ENCODE assay signal across 19 cellular contexts in the genomic region with DNA sequence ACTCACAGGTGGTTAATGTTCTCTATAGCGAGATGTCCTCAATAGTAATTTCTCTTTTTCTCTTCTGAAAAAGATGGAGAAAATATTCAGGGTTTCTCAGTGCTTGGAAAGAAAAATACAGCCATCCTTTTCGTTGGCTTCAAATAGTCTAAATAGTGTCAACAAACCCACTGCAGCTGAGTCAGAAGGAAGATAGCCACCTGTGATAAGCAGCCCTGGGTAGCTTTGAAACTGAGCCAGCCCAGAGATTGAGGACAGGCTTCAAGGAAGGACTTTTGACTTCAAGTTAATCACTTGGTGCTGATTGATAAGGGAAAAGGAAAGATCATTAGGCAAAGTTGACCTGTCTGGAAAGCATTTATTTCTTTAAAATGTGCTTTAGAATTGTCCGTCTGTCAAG.
A peak's percentile ranks its signal among the peaks of the same experiment; 100 is the strongest.
DNase-seq lines count a peak whose midpoint lies in the region; ATAC-seq and TF ChIP-seq lines count a peak whose summit lies in the region.
"Had no signal": no experiment of that assay in that cellular context is flagged by ENCODE, and none has a peak within 500 bp of the region (broad histone marks: within the 10 kb centered on the region; RNA-seq: fewer than 3 reads in every experiment).

No MANE protein-coding gene starts in this region.

- H3K4me1 Mint-ChIP-seq in GM23338 = no peaks in the 10 kb centered on the region
- H3K4me1 Mint-ChIP-seq: B cell; CD4-positive, CD25-positive, alpha-beta regulatory T cell had no signal

- H3K4me3 ChIP-seq in GM23338 = no peak overlapping the region
- H3K4me3 ChIP-seq in body of pancreas = no peak overlapping the region
- no peak overlapping the region for H3K4me3 ChIP-seq in mesendoderm (ENCODE audit: low read length)
- H3K4me3 ChIP-seq in suprapubic skin = no peak overlapping the region
- no peak overlapping the region for H3K4me3 ChIP-seq in GM23248
- H3K4me3 ChIP-seq: BLaER1, HAP-1 had no signal

- H3F3A ChIP-seq in GM23338 (replicated peaks; ENCODE audit: low read depth) = no peaks in the 10 kb centered on the region
- H3F3A ChIP-seq in GM23248 (ENCODE audit: insufficient read depth) = no peaks in the 10 kb centered on the region

- TF ChIP-seq EP300 in suprapubic skin (IDR thresholded peaks at IDR 0.05) = no peak

- H2AK5ac ChIP-seq in mesendoderm (ENCODE audit: low read length) = no peak overlapping the region

- H4K8ac ChIP-seq in mesendoderm (ENCODE audit: low read depth, low read length) = no peak overlapping the region

- TF ChIP-seq CTCF in GM23338 (conservative IDR thresholded peaks at IDR 0.05; ENCODE audit: low read depth in 2 of 2) (no peak), body of pancreas (IDR thresholded peaks at IDR 0.05) (no peak), suprapubic skin (IDR thresholded peaks at IDR 0.05) (no peak)

- no peaks in the 10 kb centered on the region for H3K36me3 Mint-ChIP-seq in GM23338 (ENCODE audit: low read depth)
- H3K36me3 Mint-ChIP-seq: CD4-positive, CD25-positive, alpha-beta regulatory T cell; CD8-positive, alpha-beta T cell had no signal

- no peak overlapping the region for H3K56ac ChIP-seq in mesendoderm (ENCODE audit: low read length)

- H3K27ac ChIP-seq in GM23338 (ENCODE audit: low read depth) = no peak overlapping the region
- H3K27ac ChIP-seq in body of pancreas = no peak overlapping the region
- no peak overlapping the region for H3K27ac ChIP-seq in mesendoderm (ENCODE audit: low read depth, low read length)
- H3K27ac ChIP-seq in suprapubic skin = no peak overlapping the region
- H3K27ac ChIP-seq in GM23248 = no peak overlapping the region
- H3K27ac ChIP-seq: BLaER1, C4-2B had no signal

- ATAC-seq in GM23338 = no peak
- ATAC-seq in body of pancreas = no peak
- ATAC-seq in GM18519 (IDR thresholded peaks at IDR 0.05; ENCODE audit: low FRiP score, unreplicated experiment) = no peak
- ATAC-seq: CD8-positive, alpha-beta T cell had no signal

- TF ChIP-seq POLR2A in body of pancreas (IDR thresholded peaks at IDR 0.05) (no peak), suprapubic skin (IDR thresholded peaks at IDR 0.05) (no peak)

- H3K9me3 Mint-ChIP-seq in GM23338 = no peaks in the 10 kb centered on the region

- no peak overlapping the region for H3K23ac ChIP-seq in mesendoderm (ENCODE audit: low read length)

- H2AFZ ChIP-seq in GM23338 (0 out of 2 replicates have a peak overlapping the region, but pooled peaks have one; percentile 23), GM23248 (no peak overlapping the region)

- H3K27ac Mint-ChIP-seq in GM23338 = no peak overlapping the region
- H3K27ac Mint-ChIP-seq: B cell; CD4-positive, CD25-positive, alpha-beta regulatory T cell; CD8-positive, alpha-beta T cell; HFFc6 had no signal

- no peak overlapping the region for H3K4me3 Mint-ChIP-seq in GM23338
- H3K4me3 Mint-ChIP-seq: B cell; CD4-positive, CD25-positive, alpha-beta regulatory T cell; CD8-positive, alpha-beta T cell; HFFc6 had no signal

- H3K27me3 Mint-ChIP-seq in GM23338 (ENCODE audit: insufficient read depth, low read depth, poor library complexity) = no peaks in the 10 kb centered on the region
- H3K27me3 Mint-ChIP-seq: B cell; CD4-positive, CD25-positive, alpha-beta regulatory T cell had no signal

- WGBS in body of pancreas, 2 donors = 51 to 55% methylated on average over 3 of the region's 3 CpGs
- no CpG with 5 or more reads among the region's 3 CpGs for WGBS in mesendoderm (ENCODE audit: extremely low coverage, insufficient coverage, low lambda C conversion rate)
- 92% methylated on average over 3 of the region's 3 CpGs for WGBS in suprapubic skin
- WGBS in GM23248 (ENCODE audit: low coverage in 1 of 2, low lambda C conversion rate in 2 of 2, missing lambda C conversion rate in 2 of 2), 2 experiments = 37 to 42% methylated on average over 3 of the region's 3 CpGs

- no peak overlapping the region for H3K4ac ChIP-seq in mesendoderm (ENCODE audit: low read depth, low read length)

- H3K4me2 ChIP-seq in GM23338 = no peak overlapping the region
- no peak overlapping the region for H3K4me2 ChIP-seq in mesendoderm (ENCODE audit: low read length)
- H3K4me2 ChIP-seq in GM23248 (ENCODE audit: unreplicated experiment) = no peak overlapping the region
- H3K4me2 ChIP-seq: BLaER1 had no signal

- no peaks in the 10 kb centered on the region for H3K9me3 ChIP-seq in body of pancreas
- H3K9me3 ChIP-seq in suprapubic skin = no peaks in the 10 kb centered on the region
- no peaks in the 10 kb centered on the region for H3K9me3 ChIP-seq in GM23248 (ENCODE audit: low read depth)
- H3K9me3 ChIP-seq: BLaER1, Caco-2, HAP-1 had no signal

- no peak overlapping the region for H2BK15ac ChIP-seq in mesendoderm (replicated peaks; ENCODE audit: low read depth)

- H3K36me3 ChIP-seq in GM23338 (ENCODE audit: insufficient read depth) = no peaks in the 10 kb centered on the region
- H3K36me3 ChIP-seq in body of pancreas (replicated peaks in 1 of 2; ENCODE audit: insufficient read depth in 1 of 2, low read depth in 2 of 2) = no peaks in the 10 kb centered on the region
- H3K36me3 ChIP-seq in mesendoderm (ENCODE audit: control insufficient read depth, insufficient read depth, low read length) = no peaks in the 10 kb centered on the region
- H3K36me3 ChIP-seq in suprapubic skin = no peaks in the 10 kb centered on the region
- no peaks in the 10 kb centered on the region for H3K36me3 ChIP-seq in GM23248 (ENCODE audit: low read depth)
- H3K36me3 ChIP-seq: BLaER1, HAP-1 had no signal

- H2BK5ac ChIP-seq in mesendoderm (ENCODE audit: low read length) = no peak overlapping the region

- in situ Hi-C loops in GM23248 (cut with MboI) = no loop called here

- H3K4me1 ChIP-seq in GM23338 (ENCODE audit: insufficient read depth) (peaks cover 3% of the 10 kb centered on the region; the same call in 1 of the 2 replicates), body of pancreas (no peaks in the 10 kb centered on the region), mesendoderm (ENCODE audit: control insufficient read depth, low read depth, low read length) (no peaks in the 10 kb centered on the region), suprapubic skin (no peaks in the 10 kb centered on the region), GM23248 (ENCODE audit: insufficient read depth) (no peaks in the 10 kb centered on the region)
- H3K4me1 ChIP-seq: BLaER1, Caco-2 had no signal

- H4K20me1 ChIP-seq in GM23338 (replicated peaks; ENCODE audit: insufficient read depth) = no peaks in the 10 kb centered on the region
- H4K20me1 ChIP-seq in GM23248 (ENCODE audit: insufficient read depth) = no peaks in the 10 kb centered on the region
- H4K20me1 ChIP-seq: BLaER1 had no signal

- DNase-seq in GM23338 (ENCODE audit: low spot score) = no peak
- peak; percentile 11 to 49 (median 20) for DNase-seq in body of pancreas
- DNase-seq in mesendoderm = peak; percentile 37
- no peak for DNase-seq in suprapubic skin (ENCODE audit: low spot score in 2 of 2)
- no peak for DNase-seq in NCI-H1417 treated with DMSO at 0.1 percent for 48 hours (lab: John Stamatoyannopoulos, UW)
- DNase-seq in GM23248 = no peak
- DNase-seq: Caco-2; CD4-positive, CD25-positive, alpha-beta regulatory T cell; CD8-positive, alpha-beta T cell; DMS53; DMS79 treated with DMSO at 0.1 percent for 48 hours; GF-D8; GOT3; HFFc6 had no signal

- H4K5ac ChIP-seq in mesendoderm (ENCODE audit: low read length) = no peak overlapping the region

- no peak overlapping the region for H3K9ac ChIP-seq in mesendoderm (ENCODE audit: low read length)
- H3K9ac ChIP-seq in GM23248 = no peak overlapping the region
- H3K9ac ChIP-seq: BLaER1 had no signal

- H3K27me3 ChIP-seq in GM23338 (ENCODE audit: insufficient read depth) (no peaks in the 10 kb centered on the region), body of pancreas (no peaks in the 10 kb centered on the region), mesendoderm (ENCODE audit: insufficient read depth, low read length, poor library complexity) (no peaks in the 10 kb centered on the region), suprapubic skin (peaks cover 3% of the 10 kb centered on the region), GM23248 (replicated peaks; ENCODE audit: insufficient read depth) (peaks cover 5% of the 10 kb centered on the region; the same call in 1 of the 2 replicates)
- H3K27me3 ChIP-seq: BLaER1 had no signal

- peaks cover 6% of the 10 kb centered on the region; the same call in 1 of the 2 replicates for H3K9me2 ChIP-seq in GM23338 (ENCODE audit: insufficient read depth)
- no peaks in the 10 kb centered on the region for H3K9me2 ChIP-seq in GM23248 (ENCODE audit: insufficient read depth)

- intact Hi-C loops in body of pancreas (cut with DNase I) = no loop called here

- H3K18ac ChIP-seq in mesendoderm (ENCODE audit: low read length) = no peak overlapping the region

- no peaks in the 10 kb centered on the region for H3K79me2 ChIP-seq in GM23338 (replicated peaks; ENCODE audit: insufficient read depth)
- H3K79me2 ChIP-seq in mesendoderm (ENCODE audit: control insufficient read depth, insufficient read depth, low read length) = no peaks in the 10 kb centered on the region
- H3K79me2 ChIP-seq in GM23248 (ENCODE audit: insufficient read depth) = no peaks in the 10 kb centered on the region

- no peak overlapping the region for H2BK120ac ChIP-seq in mesendoderm (ENCODE audit: low read depth, low read length)

- H3K79me1 ChIP-seq in mesendoderm (ENCODE audit: low read length) = no peaks in the 10 kb centered on the region

TF ChIP-seq in GM23338, 12 proteins besides CTCF, POLR2A, EP300 and RAD21 (continues in another document):
- TF ChIP-seq ETS1 (IDR thresholded peaks at IDR 0.05) (no peak), ZNF114 (CRISPR knock-in tag; IDR thresholded peaks at IDR 0.05) (no peak)

Comparison
In these comparisons a context has a peak if more than half of its experiments do, and no peak if none do; other contexts are left out.
1. DNase-seq: peak in body of pancreas (4 of 4) and mesendoderm (single experiment); none in GM23338 (single experiment), suprapubic skin (0 of 2), NCI-H1417 treated with DMSO at 0.1 percent for 48 hours (single experiment) and GM23248 (single experiment).